In genomic region chr22:18156878-18157713, GRCh38 we compare ENCODE assay signal across 8 cellular contexts. TPM values are rescaled to one million over a fixed set of nuclear protein-coding genes. Genes with fewer than 3 reads are reported as not detected.
A peak's percentile ranks its signal among the peaks of the same experiment; 100 is the strongest.
DNase-seq lines count a peak whose midpoint lies in the region; ATAC-seq, FAIRE-seq and TF ChIP-seq lines count a peak whose summit lies in the region.

No MANE protein-coding gene starts in this region.

- H3K4me3 ChIP-seq in small intestine (ENCODE audit: low read depth in 1 of 2, low read length in 2 of 2), result no peak overlapping the region

- peaks cover 0 to 4% of the 10 kb centered on the region in 2 donors for H3K36me3 ChIP-seq in small intestine (ENCODE audit: control insufficient read depth in 2 of 2, insufficient read depth in 2 of 2, low read length in 2 of 2)

- peak overlapping the region in 4 of 5 experiments; percentile 55 to 77 (median 66) for H3K27ac Mint-ChIP-seq in brain

- H3K4me3 Mint-ChIP-seq in brain, result peak overlapping the region in 1 of 5 experiments; percentile 8

- DNase-seq in ELF-1 (ENCODE audit: low read depth, low spot score) (peak; percentile 90), LoVo (ENCODE audit: low spot score) (peak; percentile 26), iPS DF 4.7 (ENCODE audit: extremely low read depth, low spot score) (peak; percentile 66), small intestine (peak; percentile 70)

- ATAC-seq in SK-N-SH treated with all-trans-retinoic acid at 6 μM for 48 hours (peak; percentile 98), HG02981 (IDR thresholded peaks at IDR 0.05; ENCODE audit: unreplicated experiment) (no peak), HG03432 (IDR thresholded peaks at IDR 0.05; ENCODE audit: unreplicated experiment) (no peak)

- no peak for FAIRE-seq in small intestine (lab: Jason Lieb, UNC)

- TF ChIP-seq CTCF in brain (conservative IDR thresholded peaks at IDR 0.05), result peak; percentile 74 to 83

- no peaks in the 10 kb centered on the region for H3K9me3 Mint-ChIP-seq in brain

- H3K36me3 Mint-ChIP-seq in brain, result no peaks in the 10 kb centered on the region

- H3K9me3 ChIP-seq in small intestine (ENCODE audit: control insufficient read depth, low read depth), result no peaks in the 10 kb centered on the region

- 51 to 61% (median 60%) methylated on average over 24 of the region's 24 CpGs for WGBS in small intestine, 3 donors

- H3K27ac ChIP-seq in small intestine (ENCODE audit: low read depth in 1 of 2, low read length in 1 of 2), result peak overlapping the region in 1 of 2 donors; percentile 46

- H3K27me3 ChIP-seq in small intestine (ENCODE audit: control insufficient read depth in 2 of 2, insufficient read depth in 2 of 2, low read length in 2 of 2), result no peaks in the 10 kb centered on the region

- no peaks in the 10 kb centered on the region for H3K4me1 ChIP-seq in small intestine (ENCODE audit: control insufficient read depth in 2 of 2, insufficient read depth in 1 of 2, low read depth in 1 of 2, low read length in 1 of 2)

- peaks cover 20% of the 10 kb centered on the region for H3K4me1 Mint-ChIP-seq in brain

- no peaks in the 10 kb centered on the region for H3K27me3 Mint-ChIP-seq in brain

TF ChIP-seq in SK-N-SH treated with all-trans-retinoic acid at 6 μM for 48 hours, 23 proteins besides CTCF, POLR2A, EP300 and RAD21:
- TF ChIP-seq ZFP3 (CRISPR knock-in tag; IDR thresholded peaks at IDR 0.05) (no peak), RARB (CRISPR knock-in tag; IDR thresholded peaks at IDR 0.05) (no peak), ZC3H10 (CRISPR knock-in tag; IDR thresholded peaks at IDR 0.05) (no peak), ESRRG (CRISPR knock-in tag; IDR thresholded peaks at IDR 0.05) (no peak), CSDC2 (CRISPR knock-in tag; IDR thresholded peaks at IDR 0.05) (no peak), GLIS3 (CRISPR knock-in tag; IDR thresholded peaks at IDR 0.05) (no peak), TCF4 (CRISPR knock-in tag; IDR thresholded peaks at IDR 0.05; ENCODE audit: borderline replicate concordance) (no peak), POU6F1 (CRISPR knock-in tag; IDR thresholded peaks at IDR 0.05; ENCODE audit: borderline replicate concordance, low read depth) (no peak)

RNA-seq across cellular contexts. Expression of gene USP18, which starts 7.1 kb away (rescaled TPM):
- polyA plus RNA-seq in brain (ENCODE audit: insufficient read depth, low read depth, low replicate concordance), result 15.6 TPM
- 1 to 10 TPM; 5.1 to 9.8 (median 9.4) TPM for polyA plus RNA-seq in small intestine

RNA-seq across cellular contexts. Expression of gene TUBA8, which starts 46.5 kb away (rescaled TPM):
- polyA plus RNA-seq in brain (ENCODE audit: insufficient read depth, low read depth, low replicate concordance) (14.4 TPM), small intestine (1 to 10 TPM; 4.4 to 5.8 (median 4.6) TPM)

Comparison
In these comparisons a context has a peak if more than half of its experiments do, and no peak if none do; other contexts are left out.
1. DNase-seq: peak in every context shown above with its lines; median percentile 90 in ELF-1; 70 in small intestine; 66 in iPS DF 4.7; 26 in LoVo.